ENCODE assay signal across 34 cellular contexts in genomic region chr7:158949359-158949758, GRCh38.
"Had no signal": no experiment of that assay in that cellular context is flagged by ENCODE, and none has a peak within 500 bp of the region (broad histone marks: within the 10 kb centered on the region; RNA-seq: fewer than 3 reads in every experiment).

No MANE protein-coding gene starts in this region.

- ATAC-seq: activated CD4-positive, CD25-positive, alpha-beta regulatory T cell treated with anti-CD3 and anti-CD28 coated beads, Interleukin-2, amount 50 U/mL, for 24 hours; activated CD8-positive, alpha-beta memory T cell treated with anti-CD3 and anti-CD28 coated beads, Interleukin-2, amount 10 ng/mL, durations not matched to agents 7 days and 5 days; activated CD8-positive, alpha-beta T cell treated with anti-CD3 and anti-CD28 coated beads, Interleukin-2, amount 10 ng/mL, durations not matched to agents 7 days and 5 days; activated naive CD8-positive, alpha-beta T cell treated with anti-CD3 and anti-CD28 coated beads, Interleukin-2, amount 50 U/mL, for 24 hours; effector memory CD8-positive, alpha-beta T cell; gastroesophageal sphincter; T-helper 17 cell had no signal

- H3K4me3 ChIP-seq: adrenal gland, ascending aorta, breast epithelium, cardiac muscle cell, esophagus squamous epithelium, gastroesophageal sphincter had no signal

- FAIRE-seq: endothelial cell of umbilical vein had no signal

- H3K27ac ChIP-seq: adrenal gland, ascending aorta, breast epithelium, cardiac muscle cell, epithelial cell of prostate, esophagus squamous epithelium, gastroesophageal sphincter, WERI-Rb-1 had no signal

- H3K4me1 ChIP-seq: adrenal gland, ascending aorta, breast epithelium, esophagus squamous epithelium had no signal

- H3K27me3 ChIP-seq: adrenal gland, ascending aorta, breast epithelium, cardiac muscle cell, esophagus squamous epithelium, gastroesophageal sphincter had no signal

- DNase-seq: activated B cell treated with CpG ODN at 0.5 μM for 24 hours; activated CD4-positive, alpha-beta T cell treated with anti-CD3 and anti-CD28 coated beads for 48 hours; activated CD4-positive, alpha-beta T cell treated with anti-CD3 and anti-CD28 coated beads, Interleukin-2, amount 50 U/mL, for 1 hour; activated CD4-positive, alpha-beta T cell treated with anti-CD3 and anti-CD28 coated beads, Interleukin-2, amount 50 U/mL, for 48 hours; activated CD8-positive, alpha-beta memory T cell treated with anti-CD3 and anti-CD28 coated beads, Interleukin-2, amount 50 U/mL, for 4 hours; activated CD8-positive, alpha-beta T cell treated with anti-CD3 and anti-CD28 coated beads, Interleukin-2, amount 10 ng/mL, durations not matched to agents 7 days and 5 days; activated effector memory CD4-positive, alpha-beta T cell treated with anti-CD3 and anti-CD28 coated beads, Interleukin-2, amount 50 U/mL, for 16 hours; activated naive CD4-positive, alpha-beta T cell treated with anti-CD3 and anti-CD28 coated beads for 36 hours; activated naive CD8-positive, alpha-beta T cell treated with anti-CD3 and anti-CD28 coated beads for 36 hours; activated naive CD8-positive, alpha-beta T cell treated with anti-CD3 and anti-CD28 coated beads, Interleukin-2, amount 50 U/mL, for 24 hours; activated T-cell treated with anti-CD3 and anti-CD28 coated beads, Interleukin-2, amount 50 U/mL, for 1 hour; activated T-cell treated with anti-CD3 and anti-CD28 coated beads, Interleukin-2, amount 50 U/mL, for 48 hours; amygdala; central memory CD4-positive, alpha-beta T cell; cerebellar nuclear complex; cortex of kidney; dermis blood vessel endothelial cell; effector CD4-positive, alpha-beta T cell; effector memory CD8-positive, alpha-beta T cell; esophagus squamous epithelium; foreskin melanocyte; T-helper 1 cell; T-helper 17 cell; T1000; WERI-Rb-1 had no signal
